Comparison of ENCODE assay signal across 1 cellular context in the genomic region with DNA sequence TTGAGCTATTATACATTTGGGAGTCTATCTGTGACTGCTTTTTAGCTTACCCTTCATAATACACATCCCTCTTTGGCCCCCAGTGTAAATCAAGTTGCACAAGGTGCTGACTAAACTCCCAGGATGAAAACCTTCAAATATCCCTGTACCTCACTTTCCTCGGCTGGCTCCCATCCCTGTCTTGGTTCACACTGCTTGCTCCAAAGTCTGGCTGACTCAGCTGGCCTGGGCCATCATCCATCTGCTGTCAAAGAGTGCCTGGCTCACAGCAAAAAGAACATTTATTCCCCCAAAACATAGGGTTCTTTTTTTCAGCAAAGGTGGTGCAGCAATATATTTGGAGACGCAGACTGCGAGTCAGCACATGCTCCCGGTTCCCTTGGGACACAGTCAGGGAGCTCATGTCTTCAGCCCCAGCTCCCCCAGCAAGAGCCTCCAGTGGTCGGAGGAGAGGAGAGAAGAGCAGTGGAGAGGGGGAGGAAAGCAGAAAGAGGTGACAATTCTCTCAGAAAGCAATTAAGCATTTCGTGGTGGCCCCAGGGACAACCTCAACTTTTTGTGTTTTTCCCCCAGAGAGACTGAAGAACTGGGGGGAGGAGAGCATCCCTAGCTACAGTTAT.
TF ChIP-seq lines count a peak whose summit lies in the region.

No MANE protein-coding gene starts in this region.

TF ChIP-seq in K562, 482 proteins besides CTCF, POLR2A, EP300 and RAD21:
- no peak for TF ChIP-seq ZNF316 (IDR thresholded peaks at IDR 0.05)
- TF ChIP-seq ZNF282 (CRISPR knock-in tag; IDR thresholded peaks at IDR 0.05): no peak
- TF ChIP-seq, protein P1, sequence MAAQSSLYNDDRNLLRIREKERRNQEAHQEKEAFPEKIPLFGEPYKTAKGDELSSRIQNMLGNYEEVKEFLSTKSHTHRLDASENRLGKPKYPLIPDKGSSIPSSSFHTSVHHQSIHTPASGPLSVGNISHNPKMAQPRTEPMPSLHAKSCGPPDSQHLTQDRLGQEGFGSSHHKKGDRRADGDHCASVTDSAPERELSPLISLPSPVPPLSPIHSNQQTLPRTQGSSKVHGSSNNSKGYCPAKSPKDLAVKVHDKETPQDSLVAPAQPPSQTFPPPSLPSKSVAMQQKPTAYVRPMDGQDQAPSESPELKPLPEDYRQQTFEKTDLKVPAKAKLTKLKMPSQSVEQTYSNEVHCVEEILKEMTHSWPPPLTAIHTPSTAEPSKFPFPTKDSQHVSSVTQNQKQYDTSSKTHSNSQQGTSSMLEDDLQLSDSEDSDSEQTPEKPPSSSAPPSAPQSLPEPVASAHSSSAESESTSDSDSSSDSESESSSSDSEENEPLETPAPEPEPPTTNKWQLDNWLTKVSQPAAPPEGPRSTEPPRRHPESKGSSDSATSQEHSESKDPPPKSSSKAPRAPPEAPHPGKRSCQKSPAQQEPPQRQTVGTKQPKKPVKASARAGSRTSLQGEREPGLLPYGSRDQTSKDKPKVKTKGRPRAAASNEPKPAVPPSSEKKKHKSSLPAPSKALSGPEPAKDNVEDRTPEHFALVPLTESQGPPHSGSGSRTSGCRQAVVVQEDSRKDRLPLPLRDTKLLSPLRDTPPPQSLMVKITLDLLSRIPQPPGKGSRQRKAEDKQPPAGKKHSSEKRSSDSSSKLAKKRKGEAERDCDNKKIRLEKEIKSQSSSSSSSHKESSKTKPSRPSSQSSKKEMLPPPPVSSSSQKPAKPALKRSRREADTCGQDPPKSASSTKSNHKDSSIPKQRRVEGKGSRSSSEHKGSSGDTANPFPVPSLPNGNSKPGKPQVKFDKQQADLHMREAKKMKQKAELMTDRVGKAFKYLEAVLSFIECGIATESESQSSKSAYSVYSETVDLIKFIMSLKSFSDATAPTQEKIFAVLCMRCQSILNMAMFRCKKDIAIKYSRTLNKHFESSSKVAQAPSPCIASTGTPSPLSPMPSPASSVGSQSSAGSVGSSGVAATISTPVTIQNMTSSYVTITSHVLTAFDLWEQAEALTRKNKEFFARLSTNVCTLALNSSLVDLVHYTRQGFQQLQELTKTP (IDR thresholded peaks at IDR 0.05; ENCODE audit: low read depth in 1 of 2, partially characterized antibody in 2 of 2): no peak
- TF ChIP-seq ZFP30 (CRISPR knock-in tag; IDR thresholded peaks at IDR 0.05; ENCODE audit: borderline replicate concordance): no peak
- TF ChIP-seq, protein P2, sequence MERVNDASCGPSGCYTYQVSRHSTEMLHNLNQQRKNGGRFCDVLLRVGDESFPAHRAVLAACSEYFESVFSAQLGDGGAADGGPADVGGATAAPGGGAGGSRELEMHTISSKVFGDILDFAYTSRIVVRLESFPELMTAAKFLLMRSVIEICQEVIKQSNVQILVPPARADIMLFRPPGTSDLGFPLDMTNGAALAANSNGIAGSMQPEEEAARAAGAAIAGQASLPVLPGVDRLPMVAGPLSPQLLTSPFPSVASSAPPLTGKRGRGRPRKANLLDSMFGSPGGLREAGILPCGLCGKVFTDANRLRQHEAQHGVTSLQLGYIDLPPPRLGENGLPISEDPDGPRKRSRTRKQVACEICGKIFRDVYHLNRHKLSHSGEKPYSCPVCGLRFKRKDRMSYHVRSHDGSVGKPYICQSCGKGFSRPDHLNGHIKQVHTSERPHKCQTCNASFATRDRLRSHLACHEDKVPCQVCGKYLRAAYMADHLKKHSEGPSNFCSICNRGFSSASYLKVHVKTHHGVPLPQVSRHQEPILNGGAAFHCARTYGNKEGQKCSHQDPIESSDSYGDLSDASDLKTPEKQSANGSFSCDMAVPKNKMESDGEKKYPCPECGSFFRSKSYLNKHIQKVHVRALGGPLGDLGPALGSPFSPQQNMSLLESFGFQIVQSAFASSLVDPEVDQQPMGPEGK (CRISPR knock-in tag; IDR thresholded peaks at IDR 0.05; ENCODE audit: borderline replicate concordance): no peak
- TF ChIP-seq, protein P3, sequence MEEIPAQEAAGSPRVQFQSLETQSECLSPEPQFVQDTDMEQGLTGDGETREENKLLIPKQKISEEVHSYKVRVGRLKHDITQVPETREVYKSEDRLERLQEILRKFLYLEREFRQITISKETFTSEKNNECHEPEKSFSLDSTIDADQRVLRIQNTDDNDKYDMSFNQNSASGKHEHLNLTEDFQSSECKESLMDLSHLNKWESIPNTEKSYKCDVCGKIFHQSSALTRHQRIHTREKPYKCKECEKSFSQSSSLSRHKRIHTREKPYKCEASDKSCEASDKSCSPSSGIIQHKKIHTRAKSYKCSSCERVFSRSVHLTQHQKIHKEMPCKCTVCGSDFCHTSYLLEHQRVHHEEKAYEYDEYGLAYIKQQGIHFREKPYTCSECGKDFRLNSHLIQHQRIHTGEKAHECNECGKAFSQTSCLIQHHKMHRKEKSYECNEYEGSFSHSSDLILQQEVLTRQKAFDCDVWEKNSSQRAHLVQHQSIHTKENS (CRISPR knock-in tag; IDR thresholded peaks at IDR 0.05): no peak
- no peak for TF ChIP-seq ZNF77 (CRISPR knock-in tag; IDR thresholded peaks at IDR 0.05)
- no peak for TF ChIP-seq ZFPM2 (CRISPR knock-in tag; IDR thresholded peaks at IDR 0.05)
- TF ChIP-seq, protein P4, sequence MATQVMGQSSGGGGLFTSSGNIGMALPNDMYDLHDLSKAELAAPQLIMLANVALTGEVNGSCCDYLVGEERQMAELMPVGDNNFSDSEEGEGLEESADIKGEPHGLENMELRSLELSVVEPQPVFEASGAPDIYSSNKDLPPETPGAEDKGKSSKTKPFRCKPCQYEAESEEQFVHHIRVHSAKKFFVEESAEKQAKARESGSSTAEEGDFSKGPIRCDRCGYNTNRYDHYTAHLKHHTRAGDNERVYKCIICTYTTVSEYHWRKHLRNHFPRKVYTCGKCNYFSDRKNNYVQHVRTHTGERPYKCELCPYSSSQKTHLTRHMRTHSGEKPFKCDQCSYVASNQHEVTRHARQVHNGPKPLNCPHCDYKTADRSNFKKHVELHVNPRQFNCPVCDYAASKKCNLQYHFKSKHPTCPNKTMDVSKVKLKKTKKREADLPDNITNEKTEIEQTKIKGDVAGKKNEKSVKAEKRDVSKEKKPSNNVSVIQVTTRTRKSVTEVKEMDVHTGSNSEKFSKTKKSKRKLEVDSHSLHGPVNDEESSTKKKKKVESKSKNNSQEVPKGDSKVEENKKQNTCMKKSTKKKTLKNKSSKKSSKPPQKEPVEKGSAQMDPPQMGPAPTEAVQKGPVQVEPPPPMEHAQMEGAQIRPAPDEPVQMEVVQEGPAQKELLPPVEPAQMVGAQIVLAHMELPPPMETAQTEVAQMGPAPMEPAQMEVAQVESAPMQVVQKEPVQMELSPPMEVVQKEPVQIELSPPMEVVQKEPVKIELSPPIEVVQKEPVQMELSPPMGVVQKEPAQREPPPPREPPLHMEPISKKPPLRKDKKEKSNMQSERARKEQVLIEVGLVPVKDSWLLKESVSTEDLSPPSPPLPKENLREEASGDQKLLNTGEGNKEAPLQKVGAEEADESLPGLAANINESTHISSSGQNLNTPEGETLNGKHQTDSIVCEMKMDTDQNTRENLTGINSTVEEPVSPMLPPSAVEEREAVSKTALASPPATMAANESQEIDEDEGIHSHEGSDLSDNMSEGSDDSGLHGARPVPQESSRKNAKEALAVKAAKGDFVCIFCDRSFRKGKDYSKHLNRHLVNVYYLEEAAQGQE (CRISPR knock-in tag; IDR thresholded peaks at IDR 0.05; ENCODE audit: low read depth): no peak
- no peak for TF ChIP-seq RFX7 (CRISPR knock-in tag; IDR thresholded peaks at IDR 0.05)
- no peak for TF ChIP-seq ZNF408 (CRISPR knock-in tag; IDR thresholded peaks at IDR 0.05; ENCODE audit: low read depth)
- no peak for TF ChIP-seq ZNF644 (tag; IDR thresholded peaks at IDR 0.05; ENCODE audit: low read depth)
- TF ChIP-seq KLF1 (tag; IDR thresholded peaks at IDR 0.05): no peak
- TF ChIP-seq CHD2 (IDR thresholded peaks at IDR 0.05; ENCODE audit: low read depth, low read length): no peak
